In the genomic region with DNA sequence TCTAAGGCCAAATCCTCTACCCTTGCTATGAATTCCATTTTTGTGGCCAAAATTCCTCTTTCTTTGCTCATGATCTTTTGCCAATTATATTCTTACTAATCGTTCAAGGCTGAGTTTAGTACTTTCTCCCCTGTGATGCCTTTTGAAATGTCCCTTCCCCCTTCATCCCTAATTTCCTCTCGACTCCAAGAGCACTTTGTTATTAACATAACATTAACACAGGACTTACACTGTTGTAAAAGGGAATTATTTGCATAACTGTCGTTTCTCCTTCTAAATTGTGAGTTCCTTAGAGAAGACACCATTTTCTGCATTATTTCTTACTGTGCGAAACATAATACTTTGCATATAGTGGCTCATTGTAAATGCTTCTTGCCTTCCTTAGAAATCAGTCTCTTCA, we compare ENCODE assay signal across 19 cellular contexts.
A peak's percentile ranks its signal among the peaks of the same experiment; 100 is the strongest.
DNase-seq lines count a peak whose midpoint lies in the region; ATAC-seq and TF ChIP-seq lines count a peak whose summit lies in the region.
"Had no signal": no experiment of that assay in that cellular context is flagged by ENCODE, and none has a peak within 500 bp of the region (broad histone marks: within the 10 kb centered on the region; RNA-seq: fewer than 3 reads in every experiment).

No MANE protein-coding gene starts in this region.

- intact Hi-C loops in aorta (cut with DNase I), result no loop called here
- intact Hi-C loops in mucosa of descending colon (cut with DNase I, micrococcal nuclease), result no loop called here

- H3K4me3 ChIP-seq in HAP-1, result no peak overlapping the region
- peak overlapping the region; percentile 4 for H3K4me3 ChIP-seq in iPS-11a (ENCODE audit: low read depth, low read length)
- no peak overlapping the region for H3K4me3 ChIP-seq in tibial nerve
- H3K4me3 ChIP-seq in aorta (ENCODE audit: low read length in 2 of 2), result no peak overlapping the region
- no peak overlapping the region for H3K4me3 ChIP-seq in mucosa of descending colon
- H3K4me3 ChIP-seq: BLaER1 treated with 17β-estradiol and CSF1 and Interleukin-3, amounts not matched to agents 10 nM and 100 nM; SJCRH30 had no signal

- H3K4me1 ChIP-seq in HAP-1 (peaks cover 25% of the 10 kb centered on the region), tibial nerve (peaks cover 0 to 5% (median 0%) of the 10 kb centered on the region in 4 donors), aorta (ENCODE audit: control insufficient read depth in 1 of 2, insufficient read depth in 2 of 2, low read length in 2 of 2) (no peaks in the 10 kb centered on the region), mucosa of descending colon (ENCODE audit: low read depth) (no peaks in the 10 kb centered on the region)
- H3K4me1 ChIP-seq: BLaER1 treated with 17β-estradiol and CSF1 and Interleukin-3, amounts not matched to agents 10 nM and 100 nM; SJCRH30 had no signal

- CTCF ChIA-PET in WTC11 (lab: Charles Lee), result interaction anchor here (1.8 kb wide), 1 partner anchor 31 kb away, joined by 7 read pairs; no protein-coding TSS in a partner anchor

- ATAC-seq in WTC11, result peak; percentile 54
- ATAC-seq in aorta (ENCODE audit: low FRiP score), result no peak
- ATAC-seq in mucosa of descending colon, result no peak
- ATAC-seq: PC-3 had no signal

- H3K27me3 ChIP-seq in HAP-1 (ENCODE audit: low read depth), result no peaks in the 10 kb centered on the region
- no peaks in the 10 kb centered on the region for H3K27me3 ChIP-seq in tibial nerve
- H3K27me3 ChIP-seq in aorta (ENCODE audit: control insufficient read depth in 1 of 2, insufficient read depth in 2 of 2, low read length in 1 of 2), result no peaks in the 10 kb centered on the region
- H3K27me3 ChIP-seq: BLaER1 treated with 17β-estradiol and CSF1 and Interleukin-3, amounts not matched to agents 10 nM and 100 nM; SJCRH30 had no signal

- H3K9me3 Mint-ChIP-seq in WTC11, result no peaks in the 10 kb centered on the region

- TF ChIP-seq CTCF in WTC11 (IDR thresholded peaks at IDR 0.05), result no peak
- no peak for TF ChIP-seq CTCF in tibial nerve (IDR thresholded peaks at IDR 0.05)
- no peak for TF ChIP-seq CTCF in mucosa of descending colon (IDR thresholded peaks at IDR 0.05)

- DNase-seq in AG08395 (ENCODE audit: low spot score) (peak; percentile 12), HAP-1 (ENCODE audit: low spot score in 2 of 2) (peak; percentile 22 to 96), WTC11 (ENCODE audit: low spot score) (no peak), tibial nerve (ENCODE audit: low spot score in 2 of 2) (no peak), aorta (no peak), mucosa of descending colon (no peak)
- no peak for DNase-seq in activated CD8-positive, alpha-beta memory T cell treated with anti-CD3 and anti-CD28 coated beads, Interleukin-2, amount 50 U/mL, for 4 hours
- DNase-seq: CD8-positive, alpha-beta memory T cell; DMS79; GDM1; NCI-H187; NCI-H2171; NCI-H446; NCI-H774; PC-3; SJCRH30 had no signal

- no peak overlapping the region for H3K27ac Mint-ChIP-seq in WTC11
- H3K27ac Mint-ChIP-seq: CD8-positive, alpha-beta memory T cell had no signal

- no peak overlapping the region for H3K4me3 Mint-ChIP-seq in WTC11
- H3K4me3 Mint-ChIP-seq: CD8-positive, alpha-beta memory T cell had no signal

- H3K9me3 ChIP-seq in HAP-1, result no peaks in the 10 kb centered on the region
- no peaks in the 10 kb centered on the region for H3K9me3 ChIP-seq in tibial nerve
- H3K9me3 ChIP-seq in aorta (ENCODE audit: control insufficient read depth, low read length), result no peaks in the 10 kb centered on the region
- H3K9me3 ChIP-seq in mucosa of descending colon, result no peaks in the 10 kb centered on the region
- H3K9me3 ChIP-seq: BLaER1 treated with 17β-estradiol and CSF1 and Interleukin-3, amounts not matched to agents 10 nM and 100 nM; SJCRH30 had no signal

- in situ Hi-C loops in HAP-1 (cut with MboI; ENCODE audit: low sequenced_read_pairs), result no loop called here

- WGBS in tibial nerve, 2 donors, result 24% methylated on average over 4 of the region's 4 CpGs
- whole genome bisulfite sequencing in aorta, 2 donors, result 43 to 50% methylated on average over 4 of the region's 4 CpGs

- peaks cover 11% of the 10 kb centered on the region for H3K4me1 Mint-ChIP-seq in WTC11
- H3K4me1 Mint-ChIP-seq: CD8-positive, alpha-beta memory T cell had no signal

- peak overlapping the region in 2 of 4 donors; percentile 13 to 46 for H3K27ac ChIP-seq in tibial nerve
- H3K27ac ChIP-seq in aorta (ENCODE audit: low read depth in 1 of 2, low read length in 2 of 2), result no peak overlapping the region
- H3K27ac ChIP-seq: 22Rv1; BLaER1 treated with 17β-estradiol and CSF1 and Interleukin-3, amounts not matched to agents 10 nM and 100 nM; SJCRH30 had no signal

- no peaks in the 10 kb centered on the region for H3K36me3 Mint-ChIP-seq in WTC11
- H3K36me3 Mint-ChIP-seq: CD8-positive, alpha-beta memory T cell had no signal

- POLR2A ChIA-PET in WTC11 (lab: Charles Lee), result no interaction called here

- TF ChIP-seq EP300 in tibial nerve (IDR thresholded peaks at IDR 0.05), result no peak

- H3K27me3 Mint-ChIP-seq in WTC11 (ENCODE audit: low read depth), result 0 out of 2 replicates have a peak, but pooled peaks cover 2% of the 10 kb centered on the region

- no peak for TF ChIP-seq POLR2A in tibial nerve (IDR thresholded peaks at IDR 0.05)

- no peaks in the 10 kb centered on the region for H3K36me3 ChIP-seq in HAP-1 (replicated peaks)
- no peaks in the 10 kb centered on the region for H3K36me3 ChIP-seq in tibial nerve
- H3K36me3 ChIP-seq in aorta (ENCODE audit: control insufficient read depth in 1 of 2, insufficient read depth in 2 of 2, low read length in 1 of 2), result no peaks in the 10 kb centered on the region
- H3K36me3 ChIP-seq in mucosa of descending colon (ENCODE audit: low read depth), result no peaks in the 10 kb centered on the region
- H3K36me3 ChIP-seq: BLaER1 treated with 17β-estradiol and CSF1 and Interleukin-3, amounts not matched to agents 10 nM and 100 nM; SJCRH30 had no signal

TF ChIP-seq in WTC11, 78 proteins besides CTCF, POLR2A, EP300 and RAD21:
- TF ChIP-seq, protein P1, sequence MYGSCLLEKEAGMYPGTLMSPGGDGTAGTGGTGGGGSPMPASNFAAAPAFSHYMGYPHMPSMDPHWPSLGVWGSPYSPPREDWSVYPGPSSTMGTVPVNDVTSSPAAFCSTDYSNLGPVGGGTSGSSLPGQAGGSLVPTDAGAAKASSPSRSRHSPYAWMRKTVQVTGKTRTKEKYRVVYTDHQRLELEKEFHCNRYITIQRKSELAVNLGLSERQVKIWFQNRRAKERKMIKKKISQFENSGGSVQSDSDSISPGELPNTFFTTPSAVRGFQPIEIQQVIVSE (CRISPR knock-in tag; IDR thresholded peaks at IDR 0.05; ENCODE audit: borderline replicate concordance), result no peak
- TF ChIP-seq, protein P2, sequence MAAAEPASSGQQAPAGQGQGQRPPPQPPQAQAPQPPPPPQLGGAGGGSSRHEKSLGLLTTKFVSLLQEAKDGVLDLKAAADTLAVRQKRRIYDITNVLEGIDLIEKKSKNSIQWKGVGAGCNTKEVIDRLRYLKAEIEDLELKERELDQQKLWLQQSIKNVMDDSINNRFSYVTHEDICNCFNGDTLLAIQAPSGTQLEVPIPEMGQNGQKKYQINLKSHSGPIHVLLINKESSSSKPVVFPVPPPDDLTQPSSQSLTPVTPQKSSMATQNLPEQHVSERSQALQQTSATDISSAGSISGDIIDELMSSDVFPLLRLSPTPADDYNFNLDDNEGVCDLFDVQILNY (CRISPR knock-in tag; IDR thresholded peaks at IDR 0.05), result no peak

Comparison
In these comparisons a context has a peak if more than half of its experiments do, and no peak if none do; other contexts are left out.
1. DNase-seq: peak in AG08395 (single experiment) and HAP-1 (2 of 2); none in WTC11 (single experiment), tibial nerve (0 of 2), aorta (0 of 2), mucosa of descending colon (0 of 3) and activated CD8-positive, alpha-beta memory T cell treated with anti-CD3 and anti-CD28 coated beads, Interleukin-2, amount 50 U/mL, for 4 hours (single experiment).